Comparison of ENCODE assay signal across 12 cellular contexts in the genomic region with DNA sequence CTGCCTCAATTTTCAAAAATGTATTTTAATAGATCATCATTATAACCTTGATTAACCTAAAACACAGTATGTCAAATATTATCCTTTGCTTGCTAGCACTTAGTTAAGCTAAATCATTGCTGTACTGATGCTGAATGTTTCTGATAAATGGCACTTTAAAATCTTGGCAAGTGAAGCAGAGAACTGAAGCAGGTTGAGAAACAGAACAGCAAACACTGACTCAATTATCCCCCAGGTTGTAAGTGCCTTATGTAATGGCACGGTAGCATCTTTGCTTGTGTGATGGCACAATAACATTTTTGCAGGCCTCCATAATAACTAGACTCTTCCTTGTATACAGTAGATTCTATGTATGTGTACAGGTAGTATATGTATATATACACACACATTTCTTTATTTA. TPM values are rescaled to one million over a fixed set of nuclear protein-coding genes. Genes with fewer than 3 reads are reported as not detected.
"Had no signal": no experiment of that assay in that cellular context is flagged by ENCODE, and none has a peak within 500 bp of the region (broad histone marks: within the 10 kb centered on the region; RNA-seq: fewer than 3 reads in every experiment).

No MANE protein-coding gene starts in this region.

- H3K27ac ChIP-seq: coronary artery, esophagus muscularis mucosa, neural progenitor cell, ovary, right lobe of liver, thoracic aorta had no signal

- H3K9me3 ChIP-seq: esophagus muscularis mucosa, ovary, right lobe of liver, thoracic aorta had no signal

- H3K9me3 Mint-ChIP-seq: activated naive CD4-positive, alpha-beta T cell treated with anti-CD3 and anti-CD28 coated beads, Interleukin-2, amount 10 ng/mL, durations not matched to agents 7 days and 5 days; neural progenitor cell; stimulated activated naive CD8-positive, alpha-beta T cell treated with anti-CD3 and anti-CD28 coated beads, Interleukin-15, amount 100 ng/mL, for 72 hours had no signal

- DNase-seq: amniotic stem cell had no signal

- H3K36me3 Mint-ChIP-seq: neural progenitor cell had no signal

- H3K27ac Mint-ChIP-seq: neural progenitor cell had no signal

- H3K36me3 ChIP-seq: esophagus muscularis mucosa, neural progenitor cell, ovary, right lobe of liver, thoracic aorta had no signal

- H3K4me3 ChIP-seq: coronary artery, esophagus muscularis mucosa, neural progenitor cell, ovary, right lobe of liver, smooth muscle cell, thoracic aorta had no signal

- H3K4me3 Mint-ChIP-seq: activated naive CD4-positive, alpha-beta T cell treated with anti-CD3 and anti-CD28 coated beads, Interleukin-2, amount 10 ng/mL, durations not matched to agents 7 days and 5 days; neural progenitor cell; stimulated activated naive CD8-positive, alpha-beta T cell treated with anti-CD3 and anti-CD28 coated beads, Interleukin-15, amount 100 ng/mL, for 72 hours had no signal

- H3K27me3 ChIP-seq: neural progenitor cell, ovary, right lobe of liver had no signal

- H3K27me3 Mint-ChIP-seq: activated naive CD4-positive, alpha-beta T cell treated with anti-CD3 and anti-CD28 coated beads, Interleukin-2, amount 10 ng/mL, durations not matched to agents 7 days and 5 days; stimulated activated naive CD8-positive, alpha-beta T cell treated with anti-CD3 and anti-CD28 coated beads, Interleukin-15, amount 100 ng/mL, for 72 hours had no signal

RNA-seq across cellular contexts. Expression of a gene that starts 33.8 kb away (rescaled TPM):
- total RNA-seq: mammary epithelial cell, pulmonary artery endothelial cell, smooth muscle cell had no signal
